2 cellular contexts compared by ENCODE assay signal in the genomic region with DNA sequence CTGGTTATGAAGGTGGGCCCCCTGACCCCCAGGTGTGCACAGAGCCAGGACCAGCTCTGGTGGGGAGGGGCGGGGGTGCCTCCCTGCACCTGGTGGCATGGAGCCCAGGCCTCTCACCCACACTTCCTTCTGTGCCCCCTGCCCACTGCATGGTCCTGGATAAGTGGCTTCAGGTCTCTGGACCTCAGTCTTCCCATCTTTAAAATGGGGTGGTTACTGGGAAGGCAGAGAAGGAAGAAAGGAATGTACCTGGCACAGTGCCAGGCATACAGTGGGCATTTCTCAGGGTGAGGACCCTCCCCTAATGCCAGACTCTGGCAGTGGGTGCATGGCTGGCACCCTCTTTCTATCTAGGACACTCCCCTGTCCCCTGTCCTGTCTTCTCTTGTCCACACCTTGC.
TF ChIP-seq lines count a peak whose summit lies in the region.

No MANE protein-coding gene starts in this region.

TF ChIP-seq in Ishikawa, 13 proteins besides CTCF, POLR2A, EP300 and RAD21:
- TF ChIP-seq NFIC (IDR thresholded peaks at IDR 0.05) = peak; percentile 68
- TF ChIP-seq, protein P1, sequence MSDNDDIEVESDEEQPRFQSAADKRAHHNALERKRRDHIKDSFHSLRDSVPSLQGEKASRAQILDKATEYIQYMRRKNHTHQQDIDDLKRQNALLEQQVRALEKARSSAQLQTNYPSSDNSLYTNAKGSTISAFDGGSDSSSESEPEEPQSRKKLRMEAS (IDR thresholded peaks at IDR 0.05) = no peak

TF ChIP-seq in K562, 482 proteins besides CTCF, POLR2A, EP300 and RAD21:
- TF ChIP-seq KDM1A (IDR thresholded peaks at IDR 0.05) (peak; percentile 64 to 84), RBM25 (IDR thresholded peaks at IDR 0.05; ENCODE audit: low read depth, low read length, severe bottlenecking) (peak; percentile 88), SMARCA5 (IDR thresholded peaks at IDR 0.05) (peak; percentile 83), SMAD4 (CRISPR knock-in tag; conservative IDR thresholded peaks at IDR 0.05) (no peak), CHD4 (IDR thresholded peaks at IDR 0.05; ENCODE audit: insufficient read depth, insufficient replicate concordance, low read depth, low read length, poor library complexity, severe bottlenecking) (peak; percentile 51), ZNF143 (CRISPR knock-in tag; IDR thresholded peaks at IDR 0.05) (no peak), SREBF1 (IDR thresholded peaks at IDR 0.05; ENCODE audit: borderline replicate concordance, low read depth, low read length) (no peak), NFIX (CRISPR knock-in tag; IDR thresholded peaks at IDR 0.05; ENCODE audit: low read depth) (peak; percentile 86), HDAC2 (IDR thresholded peaks at IDR 0.05) (0 out of 2 replicates have a peak, but pooled peaks have one; percentile 45), PTBP1 (IDR thresholded peaks at IDR 0.05; ENCODE audit: low read depth, low read length) (0 out of 2 replicates have a peak, but pooled peaks have one; percentile 76), KHSRP (IDR thresholded peaks at IDR 0.05) (no peak), ESRRA (IDR thresholded peaks at IDR 0.05; ENCODE audit: borderline replicate concordance, low read depth) (0 out of 2 replicates have a peak, but pooled peaks have one; percentile 27), ZNF274 (IDR thresholded peaks at IDR 0.05; ENCODE audit: borderline replicate concordance, low read depth, low read length) (no peak), HCFC1 (IDR thresholded peaks at IDR 0.05; ENCODE audit: low read depth, low read length) (no peak), TAF7 (tag; IDR thresholded peaks at IDR 0.05) (no peak), ZNF707 (CRISPR knock-in tag; conservative IDR thresholded peaks at IDR 0.05) (no peak), PRMT5 (CRISPR knock-in tag; IDR thresholded peaks at IDR 0.05) (no peak), TARDBP (IDR thresholded peaks at IDR 0.05) (no peak), NFIC (IDR thresholded peaks at IDR 0.05) (peak; percentile 98), BRF1 (IDR thresholded peaks at IDR 0.05; ENCODE audit: borderline replicate concordance, extremely low read depth, insufficient read length) (no peak), CBX3 (IDR thresholded peaks at IDR 0.05; ENCODE audit: borderline replicate concordance in 1 of 2, low read length in 2 of 2) (0 out of 3 replicates have a peak, but pooled peaks of 1 of the 2 experiments have one; percentile 28), MTA3 (IDR thresholded peaks at IDR 0.05; ENCODE audit: borderline replicate concordance) (no peak), BCOR (IDR thresholded peaks at IDR 0.05) (peak; percentile 92), RCOR1 (IDR thresholded peaks at IDR 0.05; ENCODE audit: borderline replicate concordance in 1 of 2, low read depth in 2 of 2, low read length in 2 of 2) (peak in 1 of 2 experiments; percentile 48; a peak in 2 of 4 replicates), CBX1 (IDR thresholded peaks at IDR 0.05; ENCODE audit: low read depth) (peak; percentile 67; the same call in 1 of the 2 replicates), ADNP (tag; IDR thresholded peaks at IDR 0.05) (peak; percentile 67), ZNF584 (CRISPR knock-in tag; IDR thresholded peaks at IDR 0.05; ENCODE audit: low read depth) (no peak), JUN (IDR thresholded peaks at IDR 0.05; ENCODE audit: borderline replicate concordance, low read depth, low read length) (no peak), JUN (CRISPR knock-in tag; IDR thresholded peaks at IDR 0.05; ENCODE audit: borderline replicate concordance) (no peak), ARNT (IDR thresholded peaks at IDR 0.05) (no peak)
- TF ChIP-seq, protein P2, sequence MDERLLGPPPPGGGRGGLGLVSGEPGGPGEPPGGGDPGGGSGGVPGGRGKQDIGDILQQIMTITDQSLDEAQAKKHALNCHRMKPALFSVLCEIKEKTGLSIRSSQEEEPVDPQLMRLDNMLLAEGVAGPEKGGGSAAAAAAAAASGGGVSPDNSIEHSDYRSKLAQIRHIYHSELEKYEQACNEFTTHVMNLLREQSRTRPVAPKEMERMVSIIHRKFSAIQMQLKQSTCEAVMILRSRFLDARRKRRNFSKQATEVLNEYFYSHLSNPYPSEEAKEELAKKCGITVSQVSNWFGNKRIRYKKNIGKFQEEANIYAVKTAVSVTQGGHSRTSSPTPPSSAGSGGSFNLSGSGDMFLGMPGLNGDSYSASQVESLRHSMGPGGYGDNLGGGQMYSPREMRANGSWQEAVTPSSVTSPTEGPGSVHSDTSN (CRISPR knock-in tag; IDR thresholded peaks at IDR 0.05; ENCODE audit: low read depth) = 0 out of 2 replicates have a peak, but pooled peaks have one; percentile 8
- TF ChIP-seq, protein P2 (tag; conservative IDR thresholded peaks at IDR 0.05; ENCODE audit: low read depth) = no peak
- TF ChIP-seq, protein P3, sequence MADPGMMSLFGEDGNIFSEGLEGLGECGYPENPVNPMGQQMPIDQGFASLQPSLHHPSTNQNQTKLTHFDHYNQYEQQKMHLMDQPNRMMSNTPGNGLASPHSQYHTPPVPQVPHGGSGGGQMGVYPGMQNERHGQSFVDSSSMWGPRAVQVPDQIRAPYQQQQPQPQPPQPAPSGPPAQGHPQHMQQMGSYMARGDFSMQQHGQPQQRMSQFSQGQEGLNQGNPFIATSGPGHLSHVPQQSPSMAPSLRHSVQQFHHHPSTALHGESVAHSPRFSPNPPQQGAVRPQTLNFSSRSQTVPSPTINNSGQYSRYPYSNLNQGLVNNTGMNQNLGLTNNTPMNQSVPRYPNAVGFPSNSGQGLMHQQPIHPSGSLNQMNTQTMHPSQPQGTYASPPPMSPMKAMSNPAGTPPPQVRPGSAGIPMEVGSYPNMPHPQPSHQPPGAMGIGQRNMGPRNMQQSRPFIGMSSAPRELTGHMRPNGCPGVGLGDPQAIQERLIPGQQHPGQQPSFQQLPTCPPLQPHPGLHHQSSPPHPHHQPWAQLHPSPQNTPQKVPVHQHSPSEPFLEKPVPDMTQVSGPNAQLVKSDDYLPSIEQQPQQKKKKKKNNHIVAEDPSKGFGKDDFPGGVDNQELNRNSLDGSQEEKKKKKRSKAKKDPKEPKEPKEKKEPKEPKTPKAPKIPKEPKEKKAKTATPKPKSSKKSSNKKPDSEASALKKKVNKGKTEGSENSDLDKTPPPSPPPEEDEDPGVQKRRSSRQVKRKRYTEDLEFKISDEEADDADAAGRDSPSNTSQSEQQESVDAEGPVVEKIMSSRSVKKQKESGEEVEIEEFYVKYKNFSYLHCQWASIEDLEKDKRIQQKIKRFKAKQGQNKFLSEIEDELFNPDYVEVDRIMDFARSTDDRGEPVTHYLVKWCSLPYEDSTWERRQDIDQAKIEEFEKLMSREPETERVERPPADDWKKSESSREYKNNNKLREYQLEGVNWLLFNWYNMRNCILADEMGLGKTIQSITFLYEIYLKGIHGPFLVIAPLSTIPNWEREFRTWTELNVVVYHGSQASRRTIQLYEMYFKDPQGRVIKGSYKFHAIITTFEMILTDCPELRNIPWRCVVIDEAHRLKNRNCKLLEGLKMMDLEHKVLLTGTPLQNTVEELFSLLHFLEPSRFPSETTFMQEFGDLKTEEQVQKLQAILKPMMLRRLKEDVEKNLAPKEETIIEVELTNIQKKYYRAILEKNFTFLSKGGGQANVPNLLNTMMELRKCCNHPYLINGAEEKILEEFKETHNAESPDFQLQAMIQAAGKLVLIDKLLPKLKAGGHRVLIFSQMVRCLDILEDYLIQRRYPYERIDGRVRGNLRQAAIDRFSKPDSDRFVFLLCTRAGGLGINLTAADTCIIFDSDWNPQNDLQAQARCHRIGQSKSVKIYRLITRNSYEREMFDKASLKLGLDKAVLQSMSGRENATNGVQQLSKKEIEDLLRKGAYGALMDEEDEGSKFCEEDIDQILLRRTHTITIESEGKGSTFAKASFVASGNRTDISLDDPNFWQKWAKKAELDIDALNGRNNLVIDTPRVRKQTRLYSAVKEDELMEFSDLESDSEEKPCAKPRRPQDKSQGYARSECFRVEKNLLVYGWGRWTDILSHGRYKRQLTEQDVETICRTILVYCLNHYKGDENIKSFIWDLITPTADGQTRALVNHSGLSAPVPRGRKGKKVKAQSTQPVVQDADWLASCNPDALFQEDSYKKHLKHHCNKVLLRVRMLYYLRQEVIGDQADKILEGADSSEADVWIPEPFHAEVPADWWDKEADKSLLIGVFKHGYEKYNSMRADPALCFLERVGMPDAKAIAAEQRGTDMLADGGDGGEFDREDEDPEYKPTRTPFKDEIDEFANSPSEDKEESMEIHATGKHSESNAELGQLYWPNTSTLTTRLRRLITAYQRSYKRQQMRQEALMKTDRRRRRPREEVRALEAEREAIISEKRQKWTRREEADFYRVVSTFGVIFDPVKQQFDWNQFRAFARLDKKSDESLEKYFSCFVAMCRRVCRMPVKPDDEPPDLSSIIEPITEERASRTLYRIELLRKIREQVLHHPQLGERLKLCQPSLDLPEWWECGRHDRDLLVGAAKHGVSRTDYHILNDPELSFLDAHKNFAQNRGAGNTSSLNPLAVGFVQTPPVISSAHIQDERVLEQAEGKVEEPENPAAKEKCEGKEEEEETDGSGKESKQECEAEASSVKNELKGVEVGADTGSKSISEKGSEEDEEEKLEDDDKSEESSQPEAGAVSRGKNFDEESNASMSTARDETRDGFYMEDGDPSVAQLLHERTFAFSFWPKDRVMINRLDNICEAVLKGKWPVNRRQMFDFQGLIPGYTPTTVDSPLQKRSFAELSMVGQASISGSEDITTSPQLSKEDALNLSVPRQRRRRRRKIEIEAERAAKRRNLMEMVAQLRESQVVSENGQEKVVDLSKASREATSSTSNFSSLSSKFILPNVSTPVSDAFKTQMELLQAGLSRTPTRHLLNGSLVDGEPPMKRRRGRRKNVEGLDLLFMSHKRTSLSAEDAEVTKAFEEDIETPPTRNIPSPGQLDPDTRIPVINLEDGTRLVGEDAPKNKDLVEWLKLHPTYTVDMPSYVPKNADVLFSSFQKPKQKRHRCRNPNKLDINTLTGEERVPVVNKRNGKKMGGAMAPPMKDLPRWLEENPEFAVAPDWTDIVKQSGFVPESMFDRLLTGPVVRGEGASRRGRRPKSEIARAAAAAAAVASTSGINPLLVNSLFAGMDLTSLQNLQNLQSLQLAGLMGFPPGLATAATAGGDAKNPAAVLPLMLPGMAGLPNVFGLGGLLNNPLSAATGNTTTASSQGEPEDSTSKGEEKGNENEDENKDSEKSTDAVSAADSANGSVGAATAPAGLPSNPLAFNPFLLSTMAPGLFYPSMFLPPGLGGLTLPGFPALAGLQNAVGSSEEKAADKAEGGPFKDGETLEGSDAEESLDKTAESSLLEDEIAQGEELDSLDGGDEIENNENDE (IDR thresholded peaks at IDR 0.05; ENCODE audit: low read depth, low read length) = no peak
- TF ChIP-seq, protein P4, sequence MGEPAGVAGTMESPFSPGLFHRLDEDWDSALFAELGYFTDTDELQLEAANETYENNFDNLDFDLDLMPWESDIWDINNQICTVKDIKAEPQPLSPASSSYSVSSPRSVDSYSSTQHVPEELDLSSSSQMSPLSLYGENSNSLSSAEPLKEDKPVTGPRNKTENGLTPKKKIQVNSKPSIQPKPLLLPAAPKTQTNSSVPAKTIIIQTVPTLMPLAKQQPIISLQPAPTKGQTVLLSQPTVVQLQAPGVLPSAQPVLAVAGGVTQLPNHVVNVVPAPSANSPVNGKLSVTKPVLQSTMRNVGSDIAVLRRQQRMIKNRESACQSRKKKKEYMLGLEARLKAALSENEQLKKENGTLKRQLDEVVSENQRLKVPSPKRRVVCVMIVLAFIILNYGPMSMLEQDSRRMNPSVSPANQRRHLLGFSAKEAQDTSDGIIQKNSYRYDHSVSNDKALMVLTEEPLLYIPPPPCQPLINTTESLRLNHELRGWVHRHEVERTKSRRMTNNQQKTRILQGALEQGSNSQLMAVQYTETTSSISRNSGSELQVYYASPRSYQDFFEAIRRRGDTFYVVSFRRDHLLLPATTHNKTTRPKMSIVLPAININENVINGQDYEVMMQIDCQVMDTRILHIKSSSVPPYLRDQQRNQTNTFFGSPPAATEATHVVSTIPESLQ (CRISPR knock-in tag; IDR thresholded peaks at IDR 0.05) = no peak
